39 cellular contexts compared by ENCODE assay signal in the genomic region with DNA sequence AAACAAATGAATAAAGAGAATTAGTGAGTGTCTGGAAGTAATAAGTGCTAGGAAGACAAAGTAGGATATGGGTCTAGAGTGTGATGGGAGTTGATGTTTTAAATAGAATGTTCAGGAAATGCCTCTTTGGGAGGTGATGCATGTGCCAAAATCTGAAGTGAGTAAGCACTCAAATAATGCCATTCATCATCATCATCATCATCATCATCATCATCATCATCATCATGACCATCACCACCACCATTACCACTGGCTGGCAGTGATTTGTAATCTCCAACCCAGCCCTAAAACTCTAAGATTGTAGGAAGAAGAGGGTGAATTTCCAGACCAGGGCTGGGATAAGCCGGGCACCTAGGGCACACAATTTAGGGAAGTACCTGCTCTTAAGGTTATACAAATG. TPM values are rescaled to one million over a fixed set of nuclear protein-coding genes. Genes with fewer than 3 reads are reported as not detected.
"Had no signal": no experiment of that assay in that cellular context is flagged by ENCODE, and none has a peak within 500 bp of the region (broad histone marks: within the 10 kb centered on the region; RNA-seq: fewer than 3 reads in every experiment).

No MANE protein-coding gene starts in this region.

- H3K9me3 ChIP-seq: MG63 had no signal

- H3K36me3 ChIP-seq: MG63 had no signal

- H3K27me3 ChIP-seq: MG63 had no signal

- H3K4me3 ChIP-seq: MG63 had no signal

- DNase-seq: Karpas-422, Kasumi-1, MG63, MM.1S, MV-4-11, NCI-H1048, NCI-H1092, NCI-H1092 treated with DMSO at 0.1 percent for 48 hours, NCI-H1105, NCI-H1105 treated with DMSO at 0.1 percent for 48 hours, NCI-H1417, NCI-H1417 treated with DMSO at 0.1 percent for 48 hours, NCI-H1436, NCI-H1436 treated with DMSO at 0.1 percent for 48 hours, NCI-H146, NCI-H1694, NCI-H1694 treated with DMSO at 0.1 percent for 48 hours, NCI-H187, NCI-H187 treated with DMSO at 0.1 percent for 48 hours, NCI-H1930, NCI-H2029, NCI-H2029 treated with DMSO at 0.1 percent for 48 hours, NCI-H2081, NCI-H2081 treated with DMSO at 0.1 percent for 48 hours, NCI-H2107, NCI-H2171, NCI-H2171 treated with DMSO at 0.1 percent for 48 hours, NCI-H2227 treated with DMSO at 0.1 percent for 48 hours, NCI-H226, NCI-H345, NCI-H446, NCI-H446 treated with DMSO at 0.1 percent for 48 hours, NCI-H510A, NCI-H510A treated with DMSO at 0.1 percent for 48 hours, NCI-H524 had no signal

RNA-seq across cellular contexts. Expression of a gene that starts 9.7 kb away (rescaled TPM):
- total RNA-seq: LHCN-M2, M059J, MCF 10A, NCI-H460 had no signal
